ENCODE assay signal across 1 cellular context in the genomic region with DNA sequence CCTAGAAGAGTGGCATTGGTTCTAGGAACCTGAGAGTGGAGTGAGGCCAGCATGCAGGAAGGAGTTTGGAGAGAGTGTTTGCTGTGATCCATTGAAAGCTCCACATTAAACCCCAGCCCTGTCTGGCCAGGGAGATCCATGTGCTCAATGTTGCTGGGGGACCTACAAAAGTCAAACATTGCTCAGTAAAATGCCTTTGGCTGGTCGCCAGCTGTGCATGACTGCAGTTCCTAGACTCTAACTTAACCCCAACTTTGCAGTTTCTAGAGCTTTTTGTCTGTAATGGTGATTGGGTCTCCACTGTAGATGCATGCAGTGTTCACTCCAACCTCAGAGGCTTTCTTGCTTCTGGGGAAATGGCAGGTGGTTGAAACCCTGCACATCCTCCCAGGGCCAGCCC.
TF ChIP-seq lines count a peak whose summit lies in the region.

No MANE protein-coding gene starts in this region.

TF ChIP-seq in endothelial cell of umbilical vein, 7 proteins besides CTCF, POLR2A, EP300 and RAD21:
- TF ChIP-seq JUN (IDR thresholded peaks at IDR 0.05; ENCODE audit: borderline replicate concordance, insufficient read depth, insufficient read length, low read depth): no peak
- TF ChIP-seq MYC (IDR thresholded peaks at IDR 0.05; ENCODE audit: low read depth, low read length): no peak
- TF ChIP-seq EZH2 (IDR thresholded peaks at IDR 0.05; ENCODE audit: borderline replicate concordance, low read depth, low read length, severe bottlenecking): no peak
- TF ChIP-seq, protein P1, sequence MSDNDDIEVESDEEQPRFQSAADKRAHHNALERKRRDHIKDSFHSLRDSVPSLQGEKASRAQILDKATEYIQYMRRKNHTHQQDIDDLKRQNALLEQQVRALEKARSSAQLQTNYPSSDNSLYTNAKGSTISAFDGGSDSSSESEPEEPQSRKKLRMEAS (IDR thresholded peaks at IDR 0.05; ENCODE audit: insufficient read depth, insufficient read length): no peak
- no peak for TF ChIP-seq POLR2AphosphoS5 (IDR thresholded peaks at IDR 0.05; ENCODE audit: insufficient read depth, low read depth, low read length)
- TF ChIP-seq GATA2 (IDR thresholded peaks at IDR 0.05; ENCODE audit: insufficient read depth, insufficient read length, low read depth, low read length): no peak
- no peak for TF ChIP-seq FOS (IDR thresholded peaks at IDR 0.05; ENCODE audit: borderline replicate concordance, insufficient read depth, low read length)
